ENCODE assay signal across 12 cellular contexts in genomic region chr2:218859556-218859993, GRCh38. TPM values are rescaled to one million over a fixed set of nuclear protein-coding genes. Genes with fewer than 3 reads are reported as not detected.
A peak's percentile ranks its signal among the peaks of the same experiment; 100 is the strongest.
DNase-seq lines count a peak whose midpoint lies in the region; ATAC-seq and TF ChIP-seq lines count a peak whose summit lies in the region.
"Had no signal": no experiment of that assay in that cellular context is flagged by ENCODE, and none has a peak within 500 bp of the region (broad histone marks: within the 10 kb centered on the region; RNA-seq: fewer than 3 reads in every experiment).

Gene WNT6 (plus strand): TSS chr2:218859805. CDS start chr2:218860038, 233 bp downstream.

- peaks cover 89% of the 10 kb centered on the region for H3K27me3 Mint-ChIP-seq in activated T-cell treated with anti-CD3 and anti-CD28 coated beads, Interleukin-2, amount 50 U/mL, for 72 hours (ENCODE audit: low read depth)
- H3K27me3 Mint-ChIP-seq in MCF 10A (ENCODE audit: insufficient read depth, unreplicated experiment), result peaks cover 69% of the 10 kb centered on the region
- peaks cover 80% of the 10 kb centered on the region for H3K27me3 Mint-ChIP-seq in type B pancreatic cell

- peaks cover 20% of the 10 kb centered on the region for H3K4me1 ChIP-seq in mesenchymal stem cell (ENCODE audit: control insufficient read depth, insufficient read depth, low read depth, low read length)

- H3K27ac Mint-ChIP-seq in activated T-cell treated with anti-CD3 and anti-CD28 coated beads, Interleukin-2, amount 50 U/mL, for 72 hours, result no peak within 1 kb of the TSS
- no peak within 1 kb of the TSS for H3K27ac Mint-ChIP-seq in MCF 10A (ENCODE audit: low read depth, unreplicated experiment)
- peak within 1 kb of the TSS; percentile 86 for H3K27ac Mint-ChIP-seq in type B pancreatic cell

- POLR2A ChIA-PET in MCF 10A (lab: Yijun Ruan, JAX), result interaction anchor here (1.2 kb wide), 1 partner anchor 10 kb away, joined by 3 read pairs; no protein-coding TSS in a partner anchor

- H3K9ac ChIP-seq in mesenchymal stem cell (ENCODE audit: low read length), result no peak within 1 kb of the TSS

- no peak for TF ChIP-seq CTCF in MCF 10A (IDR thresholded peaks at IDR 0.05; ENCODE audit: unreplicated experiment)
- no peak for TF ChIP-seq CTCF in type B pancreatic cell (conservative IDR thresholded peaks at IDR 0.05)

- no peak within 1 kb of the TSS for H3K4ac ChIP-seq in mesenchymal stem cell (ENCODE audit: low read depth in 1 of 2, low read length in 2 of 2)

- no peak within 1 kb of the TSS for H2BK120ac ChIP-seq in mesenchymal stem cell (ENCODE audit: low read depth, low read length)

- CTCF ChIA-PET in MCF 10A (lab: Yijun Ruan, JAX), result interaction anchor here (0.6 to 1.9 kb wide), 5 partner anchors 38 to 205 kb away, joined by 3 to 8 read pairs (median 3); partner anchors contain the start of gene TTLL4

- H3K36me3 Mint-ChIP-seq in activated T-cell treated with anti-CD3 and anti-CD28 coated beads, Interleukin-2, amount 50 U/mL, for 72 hours (ENCODE audit: insufficient read depth in 2 of 2), result no peaks in the 10 kb centered on the region
- H3K36me3 Mint-ChIP-seq in MCF 10A (ENCODE audit: insufficient read depth, unreplicated experiment), result no peaks in the 10 kb centered on the region
- H3K36me3 Mint-ChIP-seq in type B pancreatic cell, result no peaks in the 10 kb centered on the region

- peak; percentile 45 to 53 for ATAC-seq in activated T-cell treated with anti-CD3 and anti-CD28 coated beads, Interleukin-2, amount 50 U/mL, for 72 hours (replicated peaks in 1 of 2)
- no peak for ATAC-seq in HG02870 (IDR thresholded peaks at IDR 0.05; ENCODE audit: unreplicated experiment)
- ATAC-seq in HG02759 (IDR thresholded peaks at IDR 0.05; ENCODE audit: unreplicated experiment), result no peak
- ATAC-seq in HG03442 (IDR thresholded peaks at IDR 0.05; ENCODE audit: unreplicated experiment), result no peak

- peak within 1 kb of the TSS in 1 of 2 experiments; percentile 16 for H3K4me3 ChIP-seq in mesenchymal stem cell (ENCODE audit: insufficient read depth in 1 of 2, low read depth in 1 of 2, low read length in 2 of 2)

- peaks cover 79 to 89% of the 10 kb centered on the region in 2 experiments for H3K27me3 ChIP-seq in mesenchymal stem cell (ENCODE audit: control insufficient read depth in 1 of 2, insufficient read depth in 1 of 2, low read length in 2 of 2)

- no peaks in the 10 kb centered on the region for H3K9me3 Mint-ChIP-seq in activated T-cell treated with anti-CD3 and anti-CD28 coated beads, Interleukin-2, amount 50 U/mL, for 72 hours
- no peaks in the 10 kb centered on the region for H3K9me3 Mint-ChIP-seq in MCF 10A (ENCODE audit: unreplicated experiment)
- H3K9me3 Mint-ChIP-seq in type B pancreatic cell, result no peaks in the 10 kb centered on the region

- H3K27ac ChIP-seq in mesenchymal stem cell (ENCODE audit: low read length, poor library complexity, severe bottlenecking), result no peak within 1 kb of the TSS

- peak within 1 kb of the TSS; percentile 12 for H2BK15ac ChIP-seq in mesenchymal stem cell (ENCODE audit: low read depth, poor library complexity, severe bottlenecking)

- H3K23ac ChIP-seq in mesenchymal stem cell (ENCODE audit: low read length in 2 of 2), result peak within 1 kb of the TSS in 1 of 2 experiments; percentile 26

- H3K4me1 Mint-ChIP-seq in activated T-cell treated with anti-CD3 and anti-CD28 coated beads, Interleukin-2, amount 50 U/mL, for 72 hours (ENCODE audit: low read depth), result peaks cover 14% of the 10 kb centered on the region
- H3K4me1 Mint-ChIP-seq in MCF 10A (ENCODE audit: insufficient read depth, unreplicated experiment) (peaks cover 5% of the 10 kb centered on the region), type B pancreatic cell (ENCODE audit: unreplicated experiment) (peaks cover 38% of the 10 kb centered on the region)

- no peaks in the 10 kb centered on the region for H3K36me3 ChIP-seq in mesenchymal stem cell (ENCODE audit: control insufficient read depth in 1 of 2, insufficient read depth in 2 of 2, low read depth in 1 of 2, low read length in 2 of 2)

- no peak within 1 kb of the TSS for H2BK5ac ChIP-seq in mesenchymal stem cell (ENCODE audit: low read depth, low read length, poor library complexity, severe bottlenecking)

- H2AFZ ChIP-seq in mesenchymal stem cell (ENCODE audit: low read depth, low read length), result no peak within 1 kb of the TSS

- peak within 1 kb of the TSS; percentile 49 for H3K4me2 ChIP-seq in mesenchymal stem cell (ENCODE audit: low read length, poor library complexity, severe bottlenecking)

- H2BK12ac ChIP-seq in mesenchymal stem cell (ENCODE audit: low read length in 2 of 2), result no peak within 1 kb of the TSS

- intact Hi-C loops in MCF 10A (cut with micrococcal nuclease), result no loop called here

- H3K18ac ChIP-seq in mesenchymal stem cell (ENCODE audit: low read depth in 1 of 2, low read length in 2 of 2), result no peak within 1 kb of the TSS

- peak within 1 kb of the TSS; percentile 73 to 78 for H3K4me3 Mint-ChIP-seq in activated T-cell treated with anti-CD3 and anti-CD28 coated beads, Interleukin-2, amount 50 U/mL, for 72 hours
- H3K4me3 Mint-ChIP-seq in MCF 10A (ENCODE audit: unreplicated experiment) (peak within 1 kb of the TSS; percentile 57), type B pancreatic cell (peak within 1 kb of the TSS; percentile 91)

- H4K91ac ChIP-seq in mesenchymal stem cell (ENCODE audit: low read length), result no peak within 1 kb of the TSS

- BruUV-seq in MCF 10A (replicated peaks; lab: Mats Ljungman, UMichigan), result no TSS peak

- H2AK5ac ChIP-seq in mesenchymal stem cell (ENCODE audit: low read length, severe bottlenecking), result no peak within 1 kb of the TSS

- H3K9me3 ChIP-seq in mesenchymal stem cell (ENCODE audit: control insufficient read depth, low read length), result no peaks in the 10 kb centered on the region

- H3K14ac ChIP-seq in mesenchymal stem cell (ENCODE audit: low read length in 2 of 2), result no peak within 1 kb of the TSS

- H3K79me1 ChIP-seq in mesenchymal stem cell (replicated peaks; ENCODE audit: low read length, poor library complexity, severe bottlenecking), result no peaks in the 10 kb centered on the region

- no peak within 1 kb of the TSS for H4K8ac ChIP-seq in mesenchymal stem cell (ENCODE audit: low read length)

- under 1% methylated on average over 23 of the region's 66 CpGs for WGBS in mesenchymal stem cell

- DNase-seq in activated T-cell treated with anti-CD3 and anti-CD28 coated beads, Interleukin-2, amount 50 U/mL, for 72 hours, result no peak
- DNase-seq in activated T-cell treated with anti-CD3 and anti-CD28 coated beads, Interleukin-2, amount 50 U/mL, for 48 hours, result no peak
- DNase-seq in MCF 10A (ENCODE audit: unreplicated experiment) (no peak), mesenchymal stem cell (no peak), type B pancreatic cell (ENCODE audit: extremely low spot score, unreplicated experiment) (peak; percentile 72)
- DNase-seq: activated effector memory CD4-positive, alpha-beta T cell treated with Interleukin-2 at 50 U/mL for 16 hours; DMS153; NCI-H146 had no signal

RNA-seq across cellular contexts. Expression of gene WNT6, which starts in this region (rescaled TPM):
- total RNA-seq in activated T-cell treated with anti-CD3 and anti-CD28 coated beads, Interleukin-2, amount 50 U/mL, for 72 hours, result under 1 TPM; 0.19 TPM
- total RNA-seq in MCF 10A (2022) (not detected in 2 replicates), type B pancreatic cell (ENCODE audit: low replicate concordance) (24.7 and 123 TPM in 2 replicates)
- polyA plus RNA-seq in mesenchymal stem cell (2013, experiment 1 of 2), result not detected
- not detected for polyA plus RNA-seq in mesenchymal stem cell (2013, experiment 2 of 2)
- total RNA-seq: mononuclear cell had no signal

Comparison
In these comparisons a context has a peak if more than half of its experiments do, and no peak if none do; other contexts are left out.
1. RNA of gene WNT6 (total RNA-seq): 24.7 to 123 TPM in type B pancreatic cell; 0.19 TPM in activated T-cell treated with anti-CD3 and anti-CD28 coated beads, Interleukin-2, amount 50 U/mL, for 72 hours and not detected in MCF 10A; every median in the first group is over 10 times any median in the second.
2. Peak in ATAC-seq in activated T-cell treated with anti-CD3 and anti-CD28 coated beads, Interleukin-2, amount 50 U/mL, for 72 hours; RNA of the gene not detected or under 1 TPM.
3. Peak in every context shown above with its lines, with median percentiles within 50 percentile points of each other: H3K4me3 Mint-ChIP-seq.